ENCODE assay signal across 17 cellular contexts in genomic region chr2:180677200-180677599, GRCh38.
DNase-seq lines count a peak whose midpoint lies in the region; ATAC-seq, FAIRE-seq and TF ChIP-seq lines count a peak whose summit lies in the region.
"Had no signal": no experiment of that assay in that cellular context is flagged by ENCODE, and none has a peak within 500 bp of the region (broad histone marks: within the 10 kb centered on the region; RNA-seq: fewer than 3 reads in every experiment).

No MANE protein-coding gene starts in this region.

- FAIRE-seq in GM19239 (lab: Jason Lieb, UNC): no peak

- intact Hi-C loops in PC-3 (cut with micrococcal nuclease) (no loop called here), right lobe of liver (cut with DNase I) (no loop called here)

- CTCF ChIA-PET in PC-3 (lab: Charles Lee): interaction anchor here (0.6 kb wide), 1 partner anchor 13 kb away, joined by 3 read pairs; no protein-coding TSS in a partner anchor

- no TSS peak for BruUV-seq in PC-3 (replicated peaks; lab: Mats Ljungman, UMichigan)

- H3K79me2 ChIP-seq in PC-3 (ENCODE audit: low read length): no peaks in the 10 kb centered on the region

- 0 out of 2 replicates have a peak overlapping the region, but pooled peaks have one; percentile 10 for H2AFZ ChIP-seq in PC-3 (ENCODE audit: low read length)

- H3K9me3 ChIP-seq in PC-3 (ENCODE audit: low read length) (no peaks in the 10 kb centered on the region), right lobe of liver (no peaks in the 10 kb centered on the region)
- H3K9me3 ChIP-seq: BE2C had no signal

- H3K36me3 ChIP-seq in PC-3 (ENCODE audit: low read depth, low read length) (no peaks in the 10 kb centered on the region), right lobe of liver (no peaks in the 10 kb centered on the region)
- H3K36me3 ChIP-seq: BE2C had no signal

- no peaks in the 10 kb centered on the region for H3F3A ChIP-seq in PC-3 (ENCODE audit: low read length, unreplicated experiment)

- DNase-seq in GM03348 (ENCODE audit: low spot score) (peak; percentile 15), PC-3 (peak; percentile 77), epithelial cell of prostate (ENCODE audit: low read depth, low spot score) (no peak), right lobe of liver (peak in 1 of 3 donors; percentile 62), GM19239 (ENCODE audit: insufficient read length, low spot score) (no peak), OCI-M2 (lab: John Stamatoyannopoulos, UW; ENCODE audit: unreplicated experiment) (no peak), DMS153 treated with DMSO at 0.1 percent for 48 hours (lab: John Stamatoyannopoulos, UW; ENCODE audit: unreplicated experiment) (no peak)
- DNase-seq in stimulated activated naive CD4-positive, alpha-beta T cell (lab: John Stamatoyannopoulos, UW): no peak
- DNase-seq: ACHN; BE2C; CD8-positive, alpha-beta T cell; H9; MV-4-11; NCI-H1436; NCI-H2029 treated with DMSO at 0.1 percent for 48 hours; NCI-H524 had no signal

- no peak for TF ChIP-seq POLR2A in right lobe of liver (IDR thresholded peaks at IDR 0.05)

- H3K27ac ChIP-seq in PC-3 (ENCODE audit: low read length): peak overlapping the region; percentile 61
- H3K27ac ChIP-seq in epithelial cell of prostate: peak overlapping the region; percentile 72
- peak overlapping the region in 2 of 3 donors; percentile 70 for H3K27ac ChIP-seq in right lobe of liver
- H3K27ac ChIP-seq: SK-N-MC had no signal

- H3K4me1 ChIP-seq in PC-3 (ENCODE audit: insufficient read depth, low read length) (peaks cover 44% of the 10 kb centered on the region), right lobe of liver (peaks cover 0 to 36% (median 6%) of the 10 kb centered on the region in 4 donors)
- H3K4me1 ChIP-seq: BE2C had no signal

- peak; percentile 59 for ATAC-seq in PC-3
- peak; percentile 90 to 93 (median 92) for ATAC-seq in right lobe of liver
- ATAC-seq: CD8-positive, alpha-beta T cell had no signal

- no peaks in the 10 kb centered on the region for H3K9me2 ChIP-seq in PC-3 (replicated peaks; ENCODE audit: low read length)

- H3K9ac ChIP-seq in PC-3 (ENCODE audit: low read length): peak overlapping the region; percentile 10; the same call in 1 of the 2 replicates

- H4K20me1 ChIP-seq in PC-3 (ENCODE audit: low read length): no peaks in the 10 kb centered on the region

- peak overlapping the region; percentile 63 for H3K4me2 ChIP-seq in PC-3 (ENCODE audit: low read length)

- no peaks in the 10 kb centered on the region for H3K27me3 ChIP-seq in PC-3 (ENCODE audit: low read length)
- no peaks in the 10 kb centered on the region for H3K27me3 ChIP-seq in right lobe of liver
- H3K27me3 ChIP-seq: BE2C had no signal

- TF ChIP-seq CTCF in PC-3 (conservative IDR thresholded peaks at IDR 0.05; ENCODE audit: low read depth, low read length) (no peak), right lobe of liver (IDR thresholded peaks at IDR 0.05) (no peak)

- H3K4me3 ChIP-seq in PC-3 (ENCODE audit: low read length) (0 out of 2 replicates have a peak overlapping the region, but pooled peaks have one; percentile 7), right lobe of liver (no peak overlapping the region)
- H3K4me3 ChIP-seq: SK-N-MC had no signal

- WGBS in right lobe of liver (ENCODE audit: insufficient coverage, low coverage, low lambda C conversion rate, missing lambda C conversion rate): 28% methylated on average over 3 of the region's 3 CpGs

- POLR2A ChIA-PET in PC-3 (lab: Charles Lee; ENCODE audit: unreplicated experiment): interaction anchor here (0.5 to 0.6 kb wide), 2 partner anchors 16 to 66 kb away, joined by 3 read pairs; no protein-coding TSS in a partner anchor

Comparison
In these comparisons a context has a peak if more than half of its experiments do, and no peak if none do; other contexts are left out.
1. DNase-seq: peak in GM03348 (single experiment) and PC-3 (single experiment); none in epithelial cell of prostate (single experiment), GM19239 (single experiment), OCI-M2 (single experiment), stimulated activated naive CD4-positive, alpha-beta T cell (0 of 6) and DMS153 treated with DMSO at 0.1 percent for 48 hours (single experiment).
2. Peak in every context shown above with its lines, with median percentiles within 50 percentile points of each other: H3K27ac ChIP-seq.